In genomic region chr6:250676-251075, GRCh38 we compare ENCODE assay signal across 22 cellular contexts.
"Had no signal": no experiment of that assay in that cellular context is flagged by ENCODE, and none has a peak within 500 bp of the region (broad histone marks: within the 10 kb centered on the region; RNA-seq: fewer than 3 reads in every experiment).

No MANE protein-coding gene starts in this region.

- H3K4me3 Mint-ChIP-seq: activated naive CD4-positive, alpha-beta T cell treated with anti-CD3 and anti-CD28 coated beads for 36 hours; nephron progenitor cell; T-helper 17 cell; WTC11 had no signal

- H3K36me3 Mint-ChIP-seq: WTC11 had no signal

- H3K27me3 Mint-ChIP-seq: T-helper 17 cell had no signal

- DNase-seq: activated CD4-positive, alpha-beta T cell treated with anti-CD3 and anti-CD28 coated beads, Interleukin-2, amount 50 U/mL, for 1 hour; activated naive CD4-positive, alpha-beta T cell treated with anti-CD3 and anti-CD28 coated beads for 36 hours; activated T-cell treated with anti-CD3 and anti-CD28 coated beads, Interleukin-2, amount 50 U/mL, for 72 hours; amygdala; body of pancreas; cortex of kidney; effector CD4-positive, alpha-beta T cell; foreskin fibroblast; glutamatergic neuron; hypothalamus; left ventricle myocardium superior; mesenchymal stem cell; nephron progenitor cell; right cardiac atrium; SHP77; SK-N-SH; stimulated activated CD4-positive, alpha-beta T cell treated with anti-CD3 and anti-CD28 coated beads, Interleukin-15, amount 100 ng/mL, for 24 hours; stimulated activated CD4-positive, alpha-beta T cell treated with anti-CD3 and anti-CD28 coated beads, Interleukin-4, amount 100 ng/mL, for 1 hour; stimulated activated naive CD4-positive, alpha-beta T cell; T-helper 17 cell; transverse colon had no signal

- H3K27ac Mint-ChIP-seq: activated naive CD4-positive, alpha-beta T cell treated with anti-CD3 and anti-CD28 coated beads for 36 hours; nephron progenitor cell; WTC11 had no signal

- H3K9me3 Mint-ChIP-seq: activated naive CD4-positive, alpha-beta T cell treated with anti-CD3 and anti-CD28 coated beads for 36 hours; activated T-cell treated with anti-CD3 and anti-CD28 coated beads, Interleukin-2, amount 50 U/mL, for 72 hours; WTC11 had no signal

- H3K4me1 Mint-ChIP-seq: WTC11 had no signal

- ATAC-seq: activated T-cell treated with anti-CD3 and anti-CD28 coated beads, Interleukin-2, amount 50 U/mL, for 72 hours; body of pancreas; left ventricle myocardium superior; right cardiac atrium; T-helper 17 cell; WTC11 had no signal
